Comparison of ENCODE assay signal across 14 cellular contexts in genomic region chr9:86176468-86176867, GRCh38.
DNase-seq lines count a peak whose midpoint lies in the region; ATAC-seq and TF ChIP-seq lines count a peak whose summit lies in the region.
"Had no signal": no experiment of that assay in that cellular context is flagged by ENCODE, and none has a peak within 500 bp of the region (broad histone marks: within the 10 kb centered on the region; RNA-seq: fewer than 3 reads in every experiment).

No MANE protein-coding gene starts in this region.

- H3K4me3 ChIP-seq in BE2C (ENCODE audit: low read depth, low read length), result no peak overlapping the region; the same call in 1 of the 2 replicates
- no peak overlapping the region for H3K4me3 ChIP-seq in right cardiac atrium (ENCODE audit: low read length)

- POLR2A ChIA-PET in WTC11 (lab: Charles Lee), result no interaction called here

- no peak overlapping the region for H3K27ac ChIP-seq in right cardiac atrium (ENCODE audit: low read length)
- H3K27ac ChIP-seq: parathyroid adenoma had no signal

- H3K36me3 ChIP-seq in BE2C, result no peaks in the 10 kb centered on the region

- H3K4me1 Mint-ChIP-seq in WTC11, result peaks cover 32% of the 10 kb centered on the region
- no peaks in the 10 kb centered on the region for H3K4me1 Mint-ChIP-seq in activated naive CD4-positive, alpha-beta T cell treated with anti-CD3 and anti-CD28 coated beads for 36 hours (ENCODE audit: low read depth)
- H3K4me1 Mint-ChIP-seq: activated naive CD8-positive, alpha-beta T cell treated with anti-CD3 and anti-CD28 coated beads for 36 hours had no signal

- H3K9me3 ChIP-seq in BE2C, result no peaks in the 10 kb centered on the region
- no peaks in the 10 kb centered on the region for H3K9me3 ChIP-seq in right cardiac atrium (ENCODE audit: control insufficient read depth, low read length)

- CTCF ChIA-PET in WTC11 (lab: Charles Lee), result interaction anchor here (1.3 to 2.4 kb wide), 2 partner anchors 26 to 141 kb away, joined by 4 to 10 read pairs; no protein-coding TSS in a partner anchor
- CTCF ChIA-PET in activated naive CD4-positive, alpha-beta T cell treated with anti-CD3 and anti-CD28 coated beads for 36 hours (lab: Charles Lee), result no interaction called here

- ATAC-seq in WTC11, result peak; percentile 29; the same call in 1 of the 2 replicates
- ATAC-seq in esophagus mucosa, result no peak
- no peak for ATAC-seq in right cardiac atrium

- WGBS in right cardiac atrium, result 60% methylated on average over 5 of the region's 5 CpGs

- H3K27me3 ChIP-seq in BE2C, result no peaks in the 10 kb centered on the region
- H3K27me3 ChIP-seq in right cardiac atrium (ENCODE audit: control insufficient read depth, insufficient read depth), result no peaks in the 10 kb centered on the region

- H3K4me3 Mint-ChIP-seq in WTC11, result no peak overlapping the region
- H3K4me3 Mint-ChIP-seq in activated naive CD4-positive, alpha-beta T cell treated with anti-CD3 and anti-CD28 coated beads for 36 hours, result no peak overlapping the region
- H3K4me3 Mint-ChIP-seq: activated naive CD8-positive, alpha-beta T cell treated with anti-CD3 and anti-CD28 coated beads for 36 hours; mesothelial cell of epicardium had no signal

- intact Hi-C loops in activated naive CD4-positive, alpha-beta T cell treated with anti-CD3 and anti-CD28 coated beads for 36 hours (cut with micrococcal nuclease), result no loop called here
- intact Hi-C loops in right cardiac atrium (cut with DNase I), result no loop called here

- no peaks in the 10 kb centered on the region for H3K36me3 Mint-ChIP-seq in WTC11
- no peaks in the 10 kb centered on the region for H3K36me3 Mint-ChIP-seq in activated naive CD4-positive, alpha-beta T cell treated with anti-CD3 and anti-CD28 coated beads for 36 hours (ENCODE audit: low read depth)
- H3K36me3 Mint-ChIP-seq: activated naive CD8-positive, alpha-beta T cell treated with anti-CD3 and anti-CD28 coated beads for 36 hours; mesothelial cell of epicardium had no signal

- no peak overlapping the region for H3K27ac Mint-ChIP-seq in WTC11
- H3K27ac Mint-ChIP-seq in activated naive CD4-positive, alpha-beta T cell treated with anti-CD3 and anti-CD28 coated beads for 36 hours, result no peak overlapping the region
- H3K27ac Mint-ChIP-seq: activated naive CD8-positive, alpha-beta T cell treated with anti-CD3 and anti-CD28 coated beads for 36 hours; mesothelial cell of epicardium had no signal

- TF ChIP-seq CTCF in BE2C (IDR thresholded peaks at IDR 0.05; ENCODE audit: low read depth, low read length) (no peak), WTC11 (IDR thresholded peaks at IDR 0.05) (no peak)

- DNase-seq in BE2C (peak; percentile 67), NCI-H1048 (lab: John Stamatoyannopoulos, UW) (peak; percentile 12), NCI-H345 treated with DMSO at 0.1 percent for 48 hours (lab: John Stamatoyannopoulos, UW; ENCODE audit: unreplicated experiment) (peak; percentile 85), WTC11 (ENCODE audit: low spot score) (no peak), right cardiac atrium (no peak), activated gamma-delta T cell treated with Interleukin-2 at 50 U/mL for 16 hours (no peak)
- no peak for DNase-seq in activated naive CD4-positive, alpha-beta T cell treated with anti-CD3 and anti-CD28 coated beads for 36 hours
- DNase-seq: activated naive CD8-positive, alpha-beta T cell treated with anti-CD3 and anti-CD28 coated beads for 36 hours; KBM-7; stimulated activated CD4-positive, alpha-beta T cell treated with anti-CD3 and anti-CD28 coated beads, Interleukin-15, amount 100 ng/mL, for 24 hours; T-helper 1 cell had no signal

- H3K4me1 ChIP-seq in BE2C, result no peaks in the 10 kb centered on the region
- no peaks in the 10 kb centered on the region for H3K4me1 ChIP-seq in right cardiac atrium (ENCODE audit: control insufficient read depth, insufficient read depth, low read length)
- H3K4me1 ChIP-seq: parathyroid adenoma had no signal

- no peaks in the 10 kb centered on the region for H3K27me3 Mint-ChIP-seq in WTC11 (ENCODE audit: low read depth)
- H3K27me3 Mint-ChIP-seq in activated naive CD4-positive, alpha-beta T cell treated with anti-CD3 and anti-CD28 coated beads for 36 hours (ENCODE audit: low read depth), result no peaks in the 10 kb centered on the region
- H3K27me3 Mint-ChIP-seq: activated naive CD8-positive, alpha-beta T cell treated with anti-CD3 and anti-CD28 coated beads for 36 hours had no signal

- H3K9me3 Mint-ChIP-seq in WTC11, result no peaks in the 10 kb centered on the region
- H3K9me3 Mint-ChIP-seq in activated naive CD4-positive, alpha-beta T cell treated with anti-CD3 and anti-CD28 coated beads for 36 hours, result no peaks in the 10 kb centered on the region
- H3K9me3 Mint-ChIP-seq: activated naive CD8-positive, alpha-beta T cell treated with anti-CD3 and anti-CD28 coated beads for 36 hours had no signal

TF ChIP-seq in WTC11, 78 proteins besides CTCF, POLR2A, EP300 and RAD21 (continues in another document):
- TF ChIP-seq GABPB1 (CRISPR knock-in tag; IDR thresholded peaks at IDR 0.05) (no peak), SMAD4 (CRISPR knock-in tag; IDR thresholded peaks at IDR 0.05) (no peak), EMX1 (CRISPR knock-in tag; IDR thresholded peaks at IDR 0.05) (no peak), MAX (CRISPR knock-in tag; IDR thresholded peaks at IDR 0.05) (no peak), PRRX2 (CRISPR knock-in tag; IDR thresholded peaks at IDR 0.05) (no peak)
- TF ChIP-seq, protein P1, sequence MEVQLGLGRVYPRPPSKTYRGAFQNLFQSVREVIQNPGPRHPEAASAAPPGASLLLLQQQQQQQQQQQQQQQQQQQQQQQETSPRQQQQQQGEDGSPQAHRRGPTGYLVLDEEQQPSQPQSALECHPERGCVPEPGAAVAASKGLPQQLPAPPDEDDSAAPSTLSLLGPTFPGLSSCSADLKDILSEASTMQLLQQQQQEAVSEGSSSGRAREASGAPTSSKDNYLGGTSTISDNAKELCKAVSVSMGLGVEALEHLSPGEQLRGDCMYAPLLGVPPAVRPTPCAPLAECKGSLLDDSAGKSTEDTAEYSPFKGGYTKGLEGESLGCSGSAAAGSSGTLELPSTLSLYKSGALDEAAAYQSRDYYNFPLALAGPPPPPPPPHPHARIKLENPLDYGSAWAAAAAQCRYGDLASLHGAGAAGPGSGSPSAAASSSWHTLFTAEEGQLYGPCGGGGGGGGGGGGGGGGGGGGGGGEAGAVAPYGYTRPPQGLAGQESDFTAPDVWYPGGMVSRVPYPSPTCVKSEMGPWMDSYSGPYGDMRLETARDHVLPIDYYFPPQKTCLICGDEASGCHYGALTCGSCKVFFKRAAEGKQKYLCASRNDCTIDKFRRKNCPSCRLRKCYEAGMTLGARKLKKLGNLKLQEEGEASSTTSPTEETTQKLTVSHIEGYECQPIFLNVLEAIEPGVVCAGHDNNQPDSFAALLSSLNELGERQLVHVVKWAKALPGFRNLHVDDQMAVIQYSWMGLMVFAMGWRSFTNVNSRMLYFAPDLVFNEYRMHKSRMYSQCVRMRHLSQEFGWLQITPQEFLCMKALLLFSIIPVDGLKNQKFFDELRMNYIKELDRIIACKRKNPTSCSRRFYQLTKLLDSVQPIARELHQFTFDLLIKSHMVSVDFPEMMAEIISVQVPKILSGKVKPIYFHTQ (CRISPR knock-in tag; IDR thresholded peaks at IDR 0.05), result no peak
- TF ChIP-seq, protein P2, sequence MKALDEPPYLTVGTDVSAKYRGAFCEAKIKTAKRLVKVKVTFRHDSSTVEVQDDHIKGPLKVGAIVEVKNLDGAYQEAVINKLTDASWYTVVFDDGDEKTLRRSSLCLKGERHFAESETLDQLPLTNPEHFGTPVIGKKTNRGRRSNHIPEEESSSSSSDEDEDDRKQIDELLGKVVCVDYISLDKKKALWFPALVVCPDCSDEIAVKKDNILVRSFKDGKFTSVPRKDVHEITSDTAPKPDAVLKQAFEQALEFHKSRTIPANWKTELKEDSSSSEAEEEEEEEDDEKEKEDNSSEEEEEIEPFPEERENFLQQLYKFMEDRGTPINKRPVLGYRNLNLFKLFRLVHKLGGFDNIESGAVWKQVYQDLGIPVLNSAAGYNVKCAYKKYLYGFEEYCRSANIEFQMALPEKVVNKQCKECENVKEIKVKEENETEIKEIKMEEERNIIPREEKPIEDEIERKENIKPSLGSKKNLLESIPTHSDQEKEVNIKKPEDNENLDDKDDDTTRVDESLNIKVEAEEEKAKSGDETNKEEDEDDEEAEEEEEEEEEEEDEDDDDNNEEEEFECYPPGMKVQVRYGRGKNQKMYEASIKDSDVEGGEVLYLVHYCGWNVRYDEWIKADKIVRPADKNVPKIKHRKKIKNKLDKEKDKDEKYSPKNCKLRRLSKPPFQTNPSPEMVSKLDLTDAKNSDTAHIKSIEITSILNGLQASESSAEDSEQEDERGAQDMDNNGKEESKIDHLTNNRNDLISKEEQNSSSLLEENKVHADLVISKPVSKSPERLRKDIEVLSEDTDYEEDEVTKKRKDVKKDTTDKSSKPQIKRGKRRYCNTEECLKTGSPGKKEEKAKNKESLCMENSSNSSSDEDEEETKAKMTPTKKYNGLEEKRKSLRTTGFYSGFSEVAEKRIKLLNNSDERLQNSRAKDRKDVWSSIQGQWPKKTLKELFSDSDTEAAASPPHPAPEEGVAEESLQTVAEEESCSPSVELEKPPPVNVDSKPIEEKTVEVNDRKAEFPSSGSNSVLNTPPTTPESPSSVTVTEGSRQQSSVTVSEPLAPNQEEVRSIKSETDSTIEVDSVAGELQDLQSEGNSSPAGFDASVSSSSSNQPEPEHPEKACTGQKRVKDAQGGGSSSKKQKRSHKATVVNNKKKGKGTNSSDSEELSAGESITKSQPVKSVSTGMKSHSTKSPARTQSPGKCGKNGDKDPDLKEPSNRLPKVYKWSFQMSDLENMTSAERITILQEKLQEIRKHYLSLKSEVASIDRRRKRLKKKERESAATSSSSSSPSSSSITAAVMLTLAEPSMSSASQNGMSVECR (CRISPR knock-in tag; IDR thresholded peaks at IDR 0.05; ENCODE audit: borderline replicate concordance), result no peak
- TF ChIP-seq, protein P3, sequence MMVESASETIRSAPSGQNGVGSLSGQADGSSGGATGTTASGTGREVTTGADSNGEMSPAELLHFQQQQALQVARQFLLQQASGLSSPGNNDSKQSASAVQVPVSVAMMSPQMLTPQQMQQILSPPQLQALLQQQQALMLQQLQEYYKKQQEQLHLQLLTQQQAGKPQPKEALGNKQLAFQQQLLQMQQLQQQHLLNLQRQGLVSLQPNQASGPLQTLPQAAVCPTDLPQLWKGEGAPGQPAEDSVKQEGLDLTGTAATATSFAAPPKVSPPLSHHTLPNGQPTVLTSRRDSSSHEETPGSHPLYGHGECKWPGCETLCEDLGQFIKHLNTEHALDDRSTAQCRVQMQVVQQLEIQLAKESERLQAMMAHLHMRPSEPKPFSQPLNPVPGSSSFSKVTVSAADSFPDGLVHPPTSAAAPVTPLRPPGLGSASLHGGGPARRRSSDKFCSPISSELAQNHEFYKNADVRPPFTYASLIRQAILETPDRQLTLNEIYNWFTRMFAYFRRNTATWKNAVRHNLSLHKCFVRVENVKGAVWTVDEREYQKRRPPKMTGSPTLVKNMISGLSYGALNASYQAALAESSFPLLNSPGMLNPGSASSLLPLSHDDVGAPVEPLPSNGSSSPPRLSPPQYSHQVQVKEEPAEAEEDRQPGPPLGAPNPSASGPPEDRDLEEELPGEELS (CRISPR knock-in tag; IDR thresholded peaks at IDR 0.05), result no peak

Comparison
In these comparisons a context has a peak if more than half of its experiments do, and no peak if none do; other contexts are left out.
1. DNase-seq: peak in BE2C (single experiment), NCI-H1048 (single experiment) and NCI-H345 treated with DMSO at 0.1 percent for 48 hours (single experiment); none in WTC11 (single experiment), activated naive CD4-positive, alpha-beta T cell treated with anti-CD3 and anti-CD28 coated beads for 36 hours (single experiment), right cardiac atrium (0 of 3) and activated gamma-delta T cell treated with Interleukin-2 at 50 U/mL for 16 hours (single experiment).